Comparison of ENCODE assay signal across 1 cellular context in genomic region chr1:75937034-75937433, GRCh38.
A peak's percentile ranks its signal among the peaks of the same experiment; 100 is the strongest.
TF ChIP-seq lines count a peak whose summit lies in the region.

No MANE protein-coding gene starts in this region.

TF ChIP-seq in SK-N-SH, 30 proteins besides CTCF, POLR2A, EP300 and RAD21 (continued from another document):
- TF ChIP-seq FOXM1 (IDR thresholded peaks at IDR 0.05; ENCODE audit: low read depth), result peak; percentile 81; the same call in 1 of the 2 replicates
- no peak for TF ChIP-seq REST (IDR thresholded peaks at IDR 0.05; ENCODE audit: low read depth, low read length)
- TF ChIP-seq JUND (IDR thresholded peaks at IDR 0.05), result 0 out of 2 replicates have a peak, but pooled peaks have one; percentile 7
- TF ChIP-seq RXRA (IDR thresholded peaks at IDR 0.05; ENCODE audit: borderline replicate concordance, low read depth), result no peak
- no peak for TF ChIP-seq MEF2A (IDR thresholded peaks at IDR 0.05; ENCODE audit: borderline replicate concordance, low read depth)
- no peak for TF ChIP-seq POLR2AphosphoS5 (IDR thresholded peaks at IDR 0.05; ENCODE audit: low read depth, low read length)
- no peak for TF ChIP-seq SIN3A (IDR thresholded peaks at IDR 0.05; ENCODE audit: borderline replicate concordance, low read depth, low read length)
- TF ChIP-seq MXI1 (IDR thresholded peaks at IDR 0.05; ENCODE audit: low read depth, low read length), result no peak
- TF ChIP-seq NFIC (IDR thresholded peaks at IDR 0.05; ENCODE audit: borderline replicate concordance), result no peak
- no peak for TF ChIP-seq ZBTB33 (IDR thresholded peaks at IDR 0.05; ENCODE audit: borderline replicate concordance, low read depth)
- no peak for TF ChIP-seq GABPA (IDR thresholded peaks at IDR 0.05; ENCODE audit: low read depth)
- TF ChIP-seq GATA2 (CRISPR knock-in tag; IDR thresholded peaks at IDR 0.05), result no peak
- TF ChIP-seq EZH2phosphoT487 (IDR thresholded peaks at IDR 0.05; ENCODE audit: borderline replicate concordance, low read depth), result no peak
- no peak for TF ChIP-seq MAX (IDR thresholded peaks at IDR 0.05; ENCODE audit: low read depth)
- no peak for TF ChIP-seq SMC3 (IDR thresholded peaks at IDR 0.05; ENCODE audit: low read depth, low read length)
- TF ChIP-seq FOXJ3 (CRISPR knock-in tag; IDR thresholded peaks at IDR 0.05), result no peak
- TF ChIP-seq USF1 (IDR thresholded peaks at IDR 0.05; ENCODE audit: borderline replicate concordance, low read depth), result no peak
- TF ChIP-seq PBX3 (IDR thresholded peaks at IDR 0.05), result no peak
- TF ChIP-seq RFX5 (IDR thresholded peaks at IDR 0.05; ENCODE audit: low read length), result no peak
- no peak for TF ChIP-seq ELF1 (IDR thresholded peaks at IDR 0.05)
- peak; percentile 11; the same call in 1 of the 2 replicates for TF ChIP-seq FOSL2 (IDR thresholded peaks at IDR 0.05; ENCODE audit: borderline replicate concordance, low read depth)
- TF ChIP-seq CHD2 (IDR thresholded peaks at IDR 0.05; ENCODE audit: low read length, partially characterized antibody), result no peak
- no peak for TF ChIP-seq IRF3 (IDR thresholded peaks at IDR 0.05; ENCODE audit: low read depth, low read length)
